Comparison of ENCODE assay signal across 23 cellular contexts in the genomic region with DNA sequence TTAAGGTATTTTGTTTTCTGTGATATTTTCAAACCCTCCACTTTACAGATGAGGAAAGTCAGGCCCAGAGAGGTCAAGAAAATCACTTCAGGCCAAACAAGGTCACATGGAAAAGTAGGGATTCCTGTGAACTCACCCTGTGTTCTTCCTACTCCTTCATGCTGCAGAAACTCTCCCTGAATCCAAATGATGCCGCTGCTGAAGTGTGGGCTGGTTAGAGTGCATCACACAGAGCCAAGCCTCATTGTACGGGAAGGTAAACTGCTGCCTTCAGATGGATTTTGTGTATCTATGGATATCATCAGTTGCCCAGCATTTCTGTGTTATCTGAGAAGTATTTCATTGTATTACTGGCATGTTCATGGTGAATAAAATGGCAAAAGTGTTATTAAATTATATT.
"Had no signal": no experiment of that assay in that cellular context is flagged by ENCODE, and none has a peak within 500 bp of the region (broad histone marks: within the 10 kb centered on the region; RNA-seq: fewer than 3 reads in every experiment).

No MANE protein-coding gene starts in this region.

- FAIRE-seq: colon, endometrium, endothelial cell of umbilical vein, frontal cortex had no signal

- ATAC-seq: effector memory CD8-positive, alpha-beta T cell; esophagus mucosa; foreskin keratinocyte; gastrocnemius medialis; gastroesophageal sphincter; heart left ventricle; heart right ventricle had no signal

- DNase-seq: colonic mucosa; cortex of kidney; dermis blood vessel endothelial cell; effector CD4-positive, alpha-beta T cell; effector CD8-positive, alpha-beta T cell; effector memory CD4-positive, alpha-beta T cell; effector memory CD8-positive, alpha-beta T cell; endodermal cell; erythroblast; esophagus squamous epithelium; foreskin fibroblast; foreskin keratinocyte; foreskin melanocyte; gastrocnemius medialis; glutamatergic neuron; heart left ventricle; heart right ventricle had no signal
